16 cellular contexts compared by ENCODE assay signal in the genomic region with DNA sequence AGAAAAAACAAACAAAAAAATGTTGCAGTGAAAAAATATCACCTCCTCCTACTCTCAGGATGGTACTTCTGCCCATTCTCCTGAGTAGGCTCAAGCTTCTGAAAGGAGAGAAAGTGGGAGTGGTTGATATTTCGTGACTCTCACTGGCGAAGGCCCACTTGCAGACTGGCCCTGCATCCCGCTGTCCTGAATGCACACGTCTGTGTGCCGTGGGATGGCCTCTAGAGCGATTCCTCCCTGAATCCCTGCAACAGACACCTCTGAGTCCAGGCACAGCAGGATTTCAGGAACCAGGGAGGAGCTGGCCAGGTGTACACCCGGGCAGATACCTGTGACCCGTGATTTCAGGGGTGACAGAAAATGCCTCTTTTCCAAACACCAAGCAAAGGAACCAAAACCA.
DNase-seq lines count a peak whose midpoint lies in the region; ATAC-seq and TF ChIP-seq lines count a peak whose summit lies in the region.
"Had no signal": no experiment of that assay in that cellular context is flagged by ENCODE, and none has a peak within 500 bp of the region (broad histone marks: within the 10 kb centered on the region; RNA-seq: fewer than 3 reads in every experiment).

No MANE protein-coding gene starts in this region.

- in situ Hi-C loops in G401 (cut with HindIII; ENCODE audit: low sequenced_read_pairs), result no loop called here

- no peak overlapping the region for H3K27ac Mint-ChIP-seq in HFFc6
- H3K27ac Mint-ChIP-seq: CD14-positive monocyte; CD4-positive, alpha-beta memory T cell had no signal

- H3K36me3 Mint-ChIP-seq in HFFc6 (ENCODE audit: low read depth), result no peaks in the 10 kb centered on the region
- H3K36me3 Mint-ChIP-seq: CD14-positive monocyte; CD4-positive, alpha-beta memory T cell had no signal

- H3K27me3 Mint-ChIP-seq in HFFc6 (ENCODE audit: insufficient read depth), result no peaks in the 10 kb centered on the region; the same call in 1 of the 2 replicates
- H3K27me3 Mint-ChIP-seq: CD4-positive, alpha-beta memory T cell had no signal

- H3K4me3 ChIP-seq in mucosa of descending colon, result no peak overlapping the region
- H3K4me3 ChIP-seq: BLaER1, GM12878, HAP-1 had no signal

- no peak overlapping the region for H3K4me3 Mint-ChIP-seq in HFFc6
- H3K4me3 Mint-ChIP-seq: CD14-positive monocyte; CD4-positive, alpha-beta memory T cell had no signal

- TF ChIP-seq CTCF in HFFc6 (IDR thresholded peaks at IDR 0.05) (no peak), mucosa of descending colon (IDR thresholded peaks at IDR 0.05) (no peak)

- ATAC-seq in mucosa of descending colon, result no peak
- ATAC-seq: GM12878 had no signal

- no peaks in the 10 kb centered on the region for H3K4me1 Mint-ChIP-seq in HFFc6 (ENCODE audit: low read depth)
- H3K4me1 Mint-ChIP-seq: CD14-positive monocyte; CD4-positive, alpha-beta memory T cell had no signal

- intact Hi-C loops in cardiac septum (cut with DNase I), result no loop called here
- intact Hi-C loops in mucosa of descending colon (cut with DNase I, micrococcal nuclease), result no loop called here

- H3K4me1 ChIP-seq in mucosa of descending colon (ENCODE audit: low read depth), result no peaks in the 10 kb centered on the region
- H3K4me1 ChIP-seq: BLaER1, HAP-1 had no signal

- no peaks in the 10 kb centered on the region for H3K36me3 ChIP-seq in mucosa of descending colon (ENCODE audit: low read depth)
- H3K36me3 ChIP-seq: BLaER1, HAP-1 had no signal

- H3K9me3 Mint-ChIP-seq in HFFc6, result peaks cover 55% of the 10 kb centered on the region

- H3K9me3 ChIP-seq in mucosa of descending colon, result no peaks in the 10 kb centered on the region
- H3K9me3 ChIP-seq: BLaER1, HAP-1 had no signal

- DNase-seq in G401 (ENCODE audit: low spot score) (peak; percentile 30), NCI-H69 (lab: John Stamatoyannopoulos, UW) (peak; percentile 6), left kidney (ENCODE audit: low read depth, low spot score) (peak; percentile 52), HFFc6 (no peak), cardiac septum (ENCODE audit: low spot score) (no peak), mucosa of descending colon (no peak), SK-N-DZ (ENCODE audit: low spot score) (no peak)
- DNase-seq: 8988T; Calu3; CD4-positive, alpha-beta memory T cell; DMS79 treated with DMSO at 0.1 percent for 48 hours; IMR-90 had no signal

Comparison
In these comparisons a context has a peak if more than half of its experiments do, and no peak if none do; other contexts are left out.
1. DNase-seq: peak in G401 (single experiment), NCI-H69 (single experiment) and left kidney (single experiment); none in HFFc6 (single experiment), cardiac septum (single experiment), mucosa of descending colon (0 of 3) and SK-N-DZ (single experiment).